In genomic region chr7:100719523-100720319, GRCh38 we compare ENCODE assay signal across 1 cellular context.
A peak's percentile ranks its signal among the peaks of the same experiment; 100 is the strongest.
TF ChIP-seq lines count a peak whose summit lies in the region.

No MANE protein-coding gene starts in this region.

TF ChIP-seq in HepG2, 621 proteins besides CTCF, POLR2A, EP300 and RAD21 (continued from another document and continues in another):
- TF ChIP-seq ZFP1 (CRISPR knock-in tag; IDR thresholded peaks at IDR 0.05) (no peak), HNF1A (IDR thresholded peaks at IDR 0.05; ENCODE audit: low read depth) (0 out of 2 replicates have a peak, but pooled peaks have one; percentile 17), HNF1A (CRISPR knock-in tag; IDR thresholded peaks at IDR 0.05; ENCODE audit: borderline replicate concordance) (peak; percentile 37; the same call in 1 of the 2 replicates), ZNF253 (CRISPR knock-in tag; IDR thresholded peaks at IDR 0.05; ENCODE audit: borderline replicate concordance) (no peak), ZMYM3 (CRISPR knock-in tag; IDR thresholded peaks at IDR 0.05) (peak; percentile 96), ZNF674 (CRISPR knock-in tag; IDR thresholded peaks at IDR 0.05; ENCODE audit: low read depth) (no peak), ZNF883 (CRISPR knock-in tag; IDR thresholded peaks at IDR 0.05; ENCODE audit: not compliant biosample characterization) (peak; percentile 15), MTF1 (CRISPR knock-in tag; IDR thresholded peaks at IDR 0.05) (no peak), SIN3B (IDR thresholded peaks at IDR 0.05; ENCODE audit: low read length) (no peak), ZNF446 (CRISPR knock-in tag; IDR thresholded peaks at IDR 0.05) (no peak), TBX2 (CRISPR knock-in tag; IDR thresholded peaks at IDR 0.05; ENCODE audit: borderline replicate concordance) (peak; percentile 74), SAFB2 (CRISPR knock-in tag; IDR thresholded peaks at IDR 0.05; ENCODE audit: borderline replicate concordance, low read depth) (peak; percentile 25; the same call in 1 of the 2 replicates), NCOA1 (CRISPR knock-in tag; IDR thresholded peaks at IDR 0.05) (peak; percentile 57; the same call in 1 of the 2 replicates), ZXDC (CRISPR knock-in tag; IDR thresholded peaks at IDR 0.05) (no peak), ZNF770 (CRISPR knock-in tag; IDR thresholded peaks at IDR 0.05) (peak; percentile 7), ZNF441 (CRISPR knock-in tag; IDR thresholded peaks at IDR 0.05; ENCODE audit: borderline replicate concordance) (0 out of 2 replicates have a peak, but pooled peaks have one; percentile 57), JUN (CRISPR knock-in tag; IDR thresholded peaks at IDR 0.05) (no peak), ZNF160 (CRISPR knock-in tag; IDR thresholded peaks at IDR 0.05) (0 out of 2 replicates have a peak, but pooled peaks have one; percentile 58), ZNF503 (CRISPR knock-in tag; IDR thresholded peaks at IDR 0.05) (0 out of 2 replicates have a peak, but pooled peaks have one; percentile 34), ZBTB42 (CRISPR knock-in tag; IDR thresholded peaks at IDR 0.05) (no peak), ZNF574 (CRISPR knock-in tag; IDR thresholded peaks at IDR 0.05) (peak; percentile 41; the same call in 1 of the 2 replicates)
- TF ChIP-seq, protein P1, sequence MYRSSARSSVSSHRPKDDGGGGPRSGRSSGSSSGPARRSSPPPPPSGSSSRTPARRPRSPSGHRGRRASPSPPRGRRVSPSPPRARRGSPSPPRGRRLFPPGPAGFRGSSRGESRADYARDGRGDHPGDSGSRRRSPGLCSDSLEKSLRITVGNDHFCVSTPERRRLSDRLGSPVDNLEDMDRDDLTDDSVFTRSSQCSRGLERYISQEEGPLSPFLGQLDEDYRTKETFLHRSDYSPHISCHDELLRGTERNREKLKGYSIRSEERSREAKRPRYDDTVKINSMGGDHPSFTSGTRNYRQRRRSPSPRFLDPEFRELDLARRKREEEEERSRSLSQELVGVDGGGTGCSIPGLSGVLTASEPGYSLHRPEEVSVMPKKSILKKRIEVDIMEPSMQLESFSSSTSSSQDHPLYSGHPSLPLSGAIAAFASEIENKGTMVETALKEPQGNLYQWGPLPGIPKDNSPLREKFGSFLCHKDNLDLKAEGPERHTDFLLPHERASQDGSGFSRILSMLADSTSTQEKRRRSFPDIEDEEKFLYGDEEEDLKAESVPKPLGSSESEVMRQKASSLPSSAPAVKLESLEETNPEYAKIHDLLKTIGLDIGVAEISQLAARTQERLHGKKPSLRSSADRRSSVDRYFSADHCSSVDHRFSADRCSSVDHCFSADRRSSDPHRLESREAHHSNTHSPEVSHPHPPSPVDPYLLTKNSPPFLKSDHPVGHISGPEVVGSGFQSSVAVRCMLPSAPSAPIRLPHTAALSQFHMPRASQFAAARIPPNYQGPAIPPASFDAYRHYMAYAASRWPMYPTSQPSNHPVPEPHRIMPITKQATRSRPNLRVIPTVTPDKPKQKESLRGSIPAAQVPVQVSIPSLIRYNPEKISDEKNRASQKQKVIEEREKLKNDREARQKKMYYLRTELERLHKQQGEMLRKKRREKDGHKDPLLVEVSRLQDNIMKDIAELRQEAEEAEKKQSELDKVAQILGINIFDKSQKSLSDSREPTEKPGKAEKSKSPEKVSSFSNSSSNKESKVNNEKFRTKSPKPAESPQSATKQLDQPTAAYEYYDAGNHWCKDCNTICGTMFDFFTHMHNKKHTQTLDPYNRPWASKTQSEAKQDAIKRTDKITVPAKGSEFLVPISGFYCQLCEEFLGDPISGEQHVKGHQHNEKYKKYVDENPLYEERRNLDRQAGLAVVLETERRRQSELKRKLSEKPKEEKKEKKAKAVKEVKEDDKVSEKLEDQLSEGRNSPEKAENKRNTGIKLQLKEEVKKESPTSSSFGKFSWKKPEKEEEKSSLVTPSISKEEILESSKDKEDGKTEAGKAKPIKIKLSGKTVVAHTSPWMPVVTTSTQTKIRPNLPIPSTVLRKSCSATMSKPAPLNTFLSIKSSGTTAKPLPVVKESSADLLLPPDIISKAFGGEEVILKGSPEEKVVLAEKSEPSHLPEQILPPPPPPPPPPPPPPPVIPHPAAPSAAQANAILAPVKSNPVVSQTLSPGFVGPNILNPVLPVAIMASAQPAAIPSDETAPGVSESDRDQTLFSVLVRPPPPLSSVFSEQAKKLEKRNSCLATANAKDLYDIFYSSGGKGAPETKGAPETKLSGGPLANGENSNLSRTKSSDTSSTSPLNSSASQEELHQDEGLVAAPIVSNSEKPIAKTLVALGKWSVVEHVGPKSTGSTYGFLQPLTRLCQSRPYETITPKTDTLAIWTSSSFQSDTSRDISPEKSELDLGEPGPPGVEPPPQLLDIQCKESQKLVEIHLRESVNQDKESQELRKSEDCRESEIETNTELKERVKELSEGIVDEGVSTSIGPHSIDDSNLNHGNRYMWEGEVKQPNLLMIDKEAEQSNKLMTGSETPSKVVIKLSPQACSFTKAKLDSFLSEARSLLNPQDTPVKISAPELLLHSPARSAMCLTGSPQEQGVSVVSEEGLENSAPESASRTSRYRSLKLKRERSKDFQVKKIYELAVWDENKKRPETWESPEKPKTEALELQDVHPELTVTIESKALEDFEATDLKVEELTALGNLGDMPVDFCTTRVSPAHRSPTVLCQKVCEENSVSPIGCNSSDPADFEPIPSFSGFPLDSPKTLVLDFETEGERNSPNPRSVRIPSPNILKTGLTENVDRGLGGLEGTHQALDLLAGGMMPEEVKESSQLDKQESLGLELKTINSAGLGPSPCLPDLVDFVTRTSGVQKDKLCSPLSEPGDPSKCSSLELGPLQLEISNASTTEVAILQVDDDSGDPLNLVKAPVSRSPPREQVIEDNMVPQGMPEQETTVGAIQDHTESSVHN (CRISPR knock-in tag; IDR thresholded peaks at IDR 0.05), result no peak
- TF ChIP-seq, protein P2, sequence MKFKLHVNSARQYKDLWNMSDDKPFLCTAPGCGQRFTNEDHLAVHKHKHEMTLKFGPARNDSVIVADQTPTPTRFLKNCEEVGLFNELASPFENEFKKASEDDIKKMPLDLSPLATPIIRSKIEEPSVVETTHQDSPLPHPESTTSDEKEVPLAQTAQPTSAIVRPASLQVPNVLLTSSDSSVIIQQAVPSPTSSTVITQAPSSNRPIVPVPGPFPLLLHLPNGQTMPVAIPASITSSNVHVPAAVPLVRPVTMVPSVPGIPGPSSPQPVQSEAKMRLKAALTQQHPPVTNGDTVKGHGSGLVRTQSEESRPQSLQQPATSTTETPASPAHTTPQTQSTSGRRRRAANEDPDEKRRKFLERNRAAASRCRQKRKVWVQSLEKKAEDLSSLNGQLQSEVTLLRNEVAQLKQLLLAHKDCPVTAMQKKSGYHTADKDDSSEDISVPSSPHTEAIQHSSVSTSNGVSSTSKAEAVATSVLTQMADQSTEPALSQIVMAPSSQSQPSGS (CRISPR knock-in tag; IDR thresholded peaks at IDR 0.05), result 0 out of 2 replicates have a peak, but pooled peaks have one; percentile 35
- TF ChIP-seq, protein P3, sequence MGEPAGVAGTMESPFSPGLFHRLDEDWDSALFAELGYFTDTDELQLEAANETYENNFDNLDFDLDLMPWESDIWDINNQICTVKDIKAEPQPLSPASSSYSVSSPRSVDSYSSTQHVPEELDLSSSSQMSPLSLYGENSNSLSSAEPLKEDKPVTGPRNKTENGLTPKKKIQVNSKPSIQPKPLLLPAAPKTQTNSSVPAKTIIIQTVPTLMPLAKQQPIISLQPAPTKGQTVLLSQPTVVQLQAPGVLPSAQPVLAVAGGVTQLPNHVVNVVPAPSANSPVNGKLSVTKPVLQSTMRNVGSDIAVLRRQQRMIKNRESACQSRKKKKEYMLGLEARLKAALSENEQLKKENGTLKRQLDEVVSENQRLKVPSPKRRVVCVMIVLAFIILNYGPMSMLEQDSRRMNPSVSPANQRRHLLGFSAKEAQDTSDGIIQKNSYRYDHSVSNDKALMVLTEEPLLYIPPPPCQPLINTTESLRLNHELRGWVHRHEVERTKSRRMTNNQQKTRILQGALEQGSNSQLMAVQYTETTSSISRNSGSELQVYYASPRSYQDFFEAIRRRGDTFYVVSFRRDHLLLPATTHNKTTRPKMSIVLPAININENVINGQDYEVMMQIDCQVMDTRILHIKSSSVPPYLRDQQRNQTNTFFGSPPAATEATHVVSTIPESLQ (CRISPR knock-in tag; conservative IDR thresholded peaks at IDR 0.05), result no peak
